Comparison of ENCODE assay signal across 15 cellular contexts in the genomic region with DNA sequence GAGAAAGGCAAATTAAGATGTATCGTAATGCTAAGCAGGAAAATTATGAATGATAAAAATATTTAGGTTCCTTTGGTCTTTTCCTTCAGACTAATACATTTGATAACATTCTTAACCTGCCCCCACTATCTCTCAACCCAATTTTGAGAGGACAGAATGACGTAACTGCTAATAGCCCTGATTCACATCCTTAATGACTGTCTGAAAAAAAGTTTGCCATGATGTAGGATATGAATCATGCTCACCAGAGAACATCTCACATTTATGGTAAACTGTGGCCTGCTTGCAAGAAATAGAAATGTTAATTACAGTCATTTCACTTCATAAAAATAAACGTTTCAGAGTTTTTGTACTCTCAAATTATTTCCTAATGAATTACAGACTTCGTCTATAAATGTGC.
DNase-seq lines count a peak whose midpoint lies in the region; ATAC-seq and TF ChIP-seq lines count a peak whose summit lies in the region.
"Had no signal": no experiment of that assay in that cellular context is flagged by ENCODE, and none has a peak within 500 bp of the region (broad histone marks: within the 10 kb centered on the region; RNA-seq: fewer than 3 reads in every experiment).

No MANE protein-coding gene starts in this region.

- H3K4me3 ChIP-seq in brain microvascular endothelial cell (ENCODE audit: low read depth, low read length), result no peak overlapping the region

- DNase-seq in A172 (ENCODE audit: low spot score) (peak; percentile 75), HT1080 (ENCODE audit: low read depth) (peak; percentile 77), brain microvascular endothelial cell (peak; percentile 50), glomerular endothelial cell (ENCODE audit: extremely low read depth, low read depth, low spot score) (peak; percentile 75), NCI-H2081 (lab: John Stamatoyannopoulos, UW) (no peak), NCI-H748 treated with DMSO at 0.1 percent for 48 hours (lab: John Stamatoyannopoulos, UW) (no peak)
- DNase-seq: 8988T; activated CD8-positive, alpha-beta memory T cell treated with anti-CD3 and anti-CD28 coated beads, Interleukin-2, amount 50 U/mL, for 48 hours; activated naive CD4-positive, alpha-beta T cell treated with Interleukin-2 at 50 U/mL for 16 hours; CD8-positive, alpha-beta T cell; hippocampal formation; NCI-H2029; T-helper 17 cell had no signal

- in situ Hi-C loops in brain microvascular endothelial cell (cut with HindIII; ENCODE audit: low pct_ligation_motif_present, low sequenced_read_pairs), result no loop called here

- H3K36me3 ChIP-seq in brain microvascular endothelial cell (replicated peaks), result no peaks in the 10 kb centered on the region

- no peak for ATAC-seq in GM18505 (IDR thresholded peaks at IDR 0.05; ENCODE audit: unreplicated experiment)
- no peak for ATAC-seq in GM18868 (IDR thresholded peaks at IDR 0.05; ENCODE audit: unreplicated experiment)
- ATAC-seq: CD8-positive, alpha-beta T cell; T-helper 17 cell had no signal

- no peak for TF ChIP-seq POLR2A in GM18505 (IDR thresholded peaks at IDR 0.05; ENCODE audit: borderline replicate concordance, extremely low read depth, insufficient read depth, insufficient read length)

- peak overlapping the region; percentile 65 for H3K27ac ChIP-seq in brain microvascular endothelial cell

- TF ChIP-seq CTCF in brain microvascular endothelial cell (IDR thresholded peaks at IDR 0.05; ENCODE audit: low read depth, low read length, missing control alignments), result no peak

- no peaks in the 10 kb centered on the region for H3K27me3 ChIP-seq in brain microvascular endothelial cell (replicated peaks)

Comparison
In these comparisons a context has a peak if more than half of its experiments do, and no peak if none do; other contexts are left out.
1. DNase-seq: peak in A172 (single experiment), HT1080 (single experiment), brain microvascular endothelial cell (single experiment) and glomerular endothelial cell (single experiment); none in NCI-H2081 (0 of 2) and NCI-H748 treated with DMSO at 0.1 percent for 48 hours (single experiment).